Comparison of ENCODE assay signal across 1 cellular context in genomic region chr7:91299952-91300775, GRCh38.
TF ChIP-seq lines count a peak whose summit lies in the region.

No MANE protein-coding gene starts in this region.

TF ChIP-seq in K562, 482 proteins besides CTCF, POLR2A, EP300 and RAD21 (continued from another document and continues in another):
- TF ChIP-seq THAP12 (CRISPR knock-in tag; IDR thresholded peaks at IDR 0.05) = no peak
- TF ChIP-seq ZSCAN32 (CRISPR knock-in tag; IDR thresholded peaks at IDR 0.05) = no peak
- TF ChIP-seq SMARCA5 (IDR thresholded peaks at IDR 0.05) = peak; percentile 79; the same call in 1 of the 2 replicates
- no peak for TF ChIP-seq KLF6 (CRISPR knock-in tag; IDR thresholded peaks at IDR 0.05; ENCODE audit: borderline replicate concordance)
- TF ChIP-seq TSHZ1 (CRISPR knock-in tag; IDR thresholded peaks at IDR 0.05) = no peak
- TF ChIP-seq HNRNPK (IDR thresholded peaks at IDR 0.05; ENCODE audit: low read depth, low read length, poor library complexity, severe bottlenecking) = no peak
- peak; percentile 59; the same call in 1 of the 2 replicates for TF ChIP-seq ELF4 (CRISPR knock-in tag; IDR thresholded peaks at IDR 0.05)
- TF ChIP-seq ZNF384 (IDR thresholded peaks at IDR 0.05; ENCODE audit: low read depth, low read length) = no peak
- TF ChIP-seq, protein P1, sequence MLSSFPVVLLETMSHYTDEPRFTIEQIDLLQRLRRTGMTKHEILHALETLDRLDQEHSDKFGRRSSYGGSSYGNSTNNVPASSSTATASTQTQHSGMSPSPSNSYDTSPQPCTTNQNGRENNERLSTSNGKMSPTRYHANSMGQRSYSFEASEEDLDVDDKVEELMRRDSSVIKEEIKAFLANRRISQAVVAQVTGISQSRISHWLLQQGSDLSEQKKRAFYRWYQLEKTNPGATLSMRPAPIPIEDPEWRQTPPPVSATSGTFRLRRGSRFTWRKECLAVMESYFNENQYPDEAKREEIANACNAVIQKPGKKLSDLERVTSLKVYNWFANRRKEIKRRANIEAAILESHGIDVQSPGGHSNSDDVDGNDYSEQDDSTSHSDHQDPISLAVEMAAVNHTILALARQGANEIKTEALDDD (IDR thresholded peaks at IDR 0.05) = peak; percentile 100
- TF ChIP-seq NFE2L1 (tag; IDR thresholded peaks at IDR 0.05; ENCODE audit: borderline replicate concordance, low read depth) = no peak
- no peak for TF ChIP-seq ZFPM2 (CRISPR knock-in tag; IDR thresholded peaks at IDR 0.05)
- TF ChIP-seq, protein P2, sequence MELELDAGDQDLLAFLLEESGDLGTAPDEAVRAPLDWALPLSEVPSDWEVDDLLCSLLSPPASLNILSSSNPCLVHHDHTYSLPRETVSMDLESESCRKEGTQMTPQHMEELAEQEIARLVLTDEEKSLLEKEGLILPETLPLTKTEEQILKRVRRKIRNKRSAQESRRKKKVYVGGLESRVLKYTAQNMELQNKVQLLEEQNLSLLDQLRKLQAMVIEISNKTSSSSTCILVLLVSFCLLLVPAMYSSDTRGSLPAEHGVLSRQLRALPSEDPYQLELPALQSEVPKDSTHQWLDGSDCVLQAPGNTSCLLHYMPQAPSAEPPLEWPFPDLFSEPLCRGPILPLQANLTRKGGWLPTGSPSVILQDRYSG (tag; conservative IDR thresholded peaks at IDR 0.05; ENCODE audit: low read depth) = 0 out of 2 replicates have a peak, but pooled peaks have one; percentile 51
- TF ChIP-seq KLF10 (CRISPR knock-in tag; IDR thresholded peaks at IDR 0.05) = no peak
- TF ChIP-seq ZNF512 (tag; IDR thresholded peaks at IDR 0.05) = peak; percentile 21; the same call in 1 of the 2 replicates
- peak in 1 of 2 experiments; percentile 91; a peak in 2 of 3 replicates for TF ChIP-seq CBX3 (IDR thresholded peaks at IDR 0.05; ENCODE audit: borderline replicate concordance in 1 of 2, low read length in 2 of 2)
- peak; percentile 64 for TF ChIP-seq HMGN3 (IDR thresholded peaks at IDR 0.05; ENCODE audit: borderline replicate concordance, extremely low read depth, insufficient read length, low read depth, low read length)
- peak; percentile 40 for TF ChIP-seq POLR2B (IDR thresholded peaks at IDR 0.05; ENCODE audit: low read depth, partially characterized antibody)
- TF ChIP-seq POLR2AphosphoS2 (IDR thresholded peaks at IDR 0.05; ENCODE audit: low read length) = no peak
- TF ChIP-seq ZNF785 (CRISPR knock-in tag; IDR thresholded peaks at IDR 0.05) = no peak
- TF ChIP-seq HDAC2 (IDR thresholded peaks at IDR 0.05) = peak; percentile 86
- TF ChIP-seq, protein P3, sequence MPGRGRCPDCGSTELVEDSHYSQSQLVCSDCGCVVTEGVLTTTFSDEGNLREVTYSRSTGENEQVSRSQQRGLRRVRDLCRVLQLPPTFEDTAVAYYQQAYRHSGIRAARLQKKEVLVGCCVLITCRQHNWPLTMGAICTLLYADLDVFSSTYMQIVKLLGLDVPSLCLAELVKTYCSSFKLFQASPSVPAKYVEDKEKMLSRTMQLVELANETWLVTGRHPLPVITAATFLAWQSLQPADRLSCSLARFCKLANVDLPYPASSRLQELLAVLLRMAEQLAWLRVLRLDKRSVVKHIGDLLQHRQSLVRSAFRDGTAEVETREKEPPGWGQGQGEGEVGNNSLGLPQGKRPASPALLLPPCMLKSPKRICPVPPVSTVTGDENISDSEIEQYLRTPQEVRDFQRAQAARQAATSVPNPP (IDR thresholded peaks at IDR 0.05; ENCODE audit: borderline replicate concordance, insufficient read depth, insufficient read length) = no peak
- TF ChIP-seq ZNF639 (CRISPR knock-in tag; conservative IDR thresholded peaks at IDR 0.05 in 1 of 2, IDR thresholded peaks at IDR 0.05 in 1 of 2) = 0 out of 4 replicates have a peak, but pooled peaks of 1 of the 2 experiments have one; percentile 59
- TF ChIP-seq XRCC3 (IDR thresholded peaks at IDR 0.05) = no peak
- TF ChIP-seq, protein P4, sequence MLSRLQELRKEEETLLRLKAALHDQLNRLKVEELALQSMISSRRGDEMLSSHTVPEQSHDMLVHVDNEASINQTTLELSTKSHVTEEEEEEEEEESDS (CRISPR knock-in tag; IDR thresholded peaks at IDR 0.05) = no peak
- TF ChIP-seq BRF1 (IDR thresholded peaks at IDR 0.05; ENCODE audit: borderline replicate concordance, extremely low read depth, insufficient read length) = no peak
- TF ChIP-seq MECOM (CRISPR knock-in tag; IDR thresholded peaks at IDR 0.05) = peak; percentile 80
- TF ChIP-seq, protein P5, sequence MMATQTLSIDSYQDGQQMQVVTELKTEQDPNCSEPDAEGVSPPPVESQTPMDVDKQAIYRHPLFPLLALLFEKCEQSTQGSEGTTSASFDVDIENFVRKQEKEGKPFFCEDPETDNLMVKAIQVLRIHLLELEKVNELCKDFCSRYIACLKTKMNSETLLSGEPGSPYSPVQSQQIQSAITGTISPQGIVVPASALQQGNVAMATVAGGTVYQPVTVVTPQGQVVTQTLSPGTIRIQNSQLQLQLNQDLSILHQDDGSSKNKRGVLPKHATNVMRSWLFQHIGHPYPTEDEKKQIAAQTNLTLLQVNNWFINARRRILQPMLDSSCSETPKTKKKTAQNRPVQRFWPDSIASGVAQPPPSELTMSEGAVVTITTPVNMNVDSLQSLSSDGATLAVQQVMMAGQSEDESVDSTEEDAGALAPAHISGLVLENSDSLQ (IDR thresholded peaks at IDR 0.05) = peak; percentile 54
- TF ChIP-seq E2F1 (CRISPR knock-in tag; IDR thresholded peaks at IDR 0.05) = no peak
- TF ChIP-seq ZNF507 (tag; conservative IDR thresholded peaks at IDR 0.05) = no peak
- TF ChIP-seq, protein P6, sequence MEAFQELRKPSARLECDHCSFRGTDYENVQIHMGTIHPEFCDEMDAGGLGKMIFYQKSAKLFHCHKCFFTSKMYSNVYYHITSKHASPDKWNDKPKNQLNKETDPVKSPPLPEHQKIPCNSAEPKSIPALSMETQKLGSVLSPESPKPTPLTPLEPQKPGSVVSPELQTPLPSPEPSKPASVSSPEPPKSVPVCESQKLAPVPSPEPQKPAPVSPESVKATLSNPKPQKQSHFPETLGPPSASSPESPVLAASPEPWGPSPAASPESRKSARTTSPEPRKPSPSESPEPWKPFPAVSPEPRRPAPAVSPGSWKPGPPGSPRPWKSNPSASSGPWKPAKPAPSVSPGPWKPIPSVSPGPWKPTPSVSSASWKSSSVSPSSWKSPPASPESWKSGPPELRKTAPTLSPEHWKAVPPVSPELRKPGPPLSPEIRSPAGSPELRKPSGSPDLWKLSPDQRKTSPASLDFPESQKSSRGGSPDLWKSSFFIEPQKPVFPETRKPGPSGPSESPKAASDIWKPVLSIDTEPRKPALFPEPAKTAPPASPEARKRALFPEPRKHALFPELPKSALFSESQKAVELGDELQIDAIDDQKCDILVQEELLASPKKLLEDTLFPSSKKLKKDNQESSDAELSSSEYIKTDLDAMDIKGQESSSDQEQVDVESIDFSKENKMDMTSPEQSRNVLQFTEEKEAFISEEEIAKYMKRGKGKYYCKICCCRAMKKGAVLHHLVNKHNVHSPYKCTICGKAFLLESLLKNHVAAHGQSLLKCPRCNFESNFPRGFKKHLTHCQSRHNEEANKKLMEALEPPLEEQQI (IDR thresholded peaks at IDR 0.05) = peak; percentile 98
- no peak for TF ChIP-seq HMG20B (CRISPR knock-in tag; IDR thresholded peaks at IDR 0.05)
- no peak for TF ChIP-seq KDM4B (IDR thresholded peaks at IDR 0.05; ENCODE audit: borderline replicate concordance in 2 of 2, low read depth in 1 of 2)
- no peak for TF ChIP-seq ZNF764 (CRISPR knock-in tag; IDR thresholded peaks at IDR 0.05; ENCODE audit: low read depth)
- peak; percentile 97 for TF ChIP-seq HDAC3 (IDR thresholded peaks at IDR 0.05; ENCODE audit: borderline replicate concordance, partially characterized antibody)
- TF ChIP-seq SETDB1 (IDR thresholded peaks at IDR 0.05; ENCODE audit: low read length) = no peak
- TF ChIP-seq KDM1A (IDR thresholded peaks at IDR 0.05) = peak; percentile 95 to 96
- TF ChIP-seq, protein P7, sequence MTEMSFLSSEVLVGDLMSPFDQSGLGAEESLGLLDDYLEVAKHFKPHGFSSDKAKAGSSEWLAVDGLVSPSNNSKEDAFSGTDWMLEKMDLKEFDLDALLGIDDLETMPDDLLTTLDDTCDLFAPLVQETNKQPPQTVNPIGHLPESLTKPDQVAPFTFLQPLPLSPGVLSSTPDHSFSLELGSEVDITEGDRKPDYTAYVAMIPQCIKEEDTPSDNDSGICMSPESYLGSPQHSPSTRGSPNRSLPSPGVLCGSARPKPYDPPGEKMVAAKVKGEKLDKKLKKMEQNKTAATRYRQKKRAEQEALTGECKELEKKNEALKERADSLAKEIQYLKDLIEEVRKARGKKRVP (CRISPR knock-in tag; IDR thresholded peaks at IDR 0.05) = no peak
- TF ChIP-seq SMC3 (conservative IDR thresholded peaks at IDR 0.05; ENCODE audit: insufficient read depth, low read depth, low read length) = no peak
- TF ChIP-seq DACH1 (IDR thresholded peaks at IDR 0.05; ENCODE audit: partially characterized antibody) = peak; percentile 85
- no peak for TF ChIP-seq MAX (CRISPR knock-in tag; IDR thresholded peaks at IDR 0.05)
- no peak for TF ChIP-seq PURB (CRISPR knock-in tag; IDR thresholded peaks at IDR 0.05; ENCODE audit: low read depth)
- no peak for TF ChIP-seq GABPA (tag; conservative IDR thresholded peaks at IDR 0.05; ENCODE audit: low read depth)
- no peak for TF ChIP-seq EWSR1 (IDR thresholded peaks at IDR 0.05; ENCODE audit: borderline replicate concordance, low read depth, partially characterized antibody)
